10 cellular contexts compared by ENCODE assay signal in genomic region chr5:54645888-54646284, GRCh38.
DNase-seq lines count a peak whose midpoint lies in the region; ATAC-seq and TF ChIP-seq lines count a peak whose summit lies in the region.
"Had no signal": no experiment of that assay in that cellular context is flagged by ENCODE, and none has a peak within 500 bp of the region (broad histone marks: within the 10 kb centered on the region; RNA-seq: fewer than 3 reads in every experiment).

No MANE protein-coding gene starts in this region.

- H4K20me1 ChIP-seq in fibroblast of lung (ENCODE audit: control insufficient read depth, extremely low read depth, insufficient read depth, low read length), result no peaks in the 10 kb centered on the region

- H3K36me3 ChIP-seq in CD8-positive, alpha-beta memory T cell (ENCODE audit: insufficient read depth, low read length), result no peaks in the 10 kb centered on the region
- H3K36me3 ChIP-seq in fibroblast of lung (ENCODE audit: control insufficient read depth, insufficient read depth, low read length) (no peaks in the 10 kb centered on the region), gastrocnemius medialis (no peaks in the 10 kb centered on the region)

- CTCF ChIA-PET in CD8-positive, alpha-beta memory T cell (lab: Charles Lee), result interaction anchor here (1.1 to 2.5 kb wide), 4 partner anchors 14 to 128 kb away, joined by 3 to 9 read pairs (median 6); partner anchors contain the start of gene SNX18
- CTCF ChIA-PET in HEK293T (lab: Yijun Ruan, JAX), result no interaction called here

- TF ChIP-seq CTCF in VCaP (conservative IDR thresholded peaks at IDR 0.05), result no peak
- TF ChIP-seq CTCF in fibroblast of lung (conservative IDR thresholded peaks at IDR 0.05 in 1 of 2, IDR thresholded peaks at IDR 0.05 in 1 of 2; ENCODE audit: low read depth in 1 of 2, low read length in 2 of 2), result no peak
- TF ChIP-seq CTCF in gastrocnemius medialis (IDR thresholded peaks at IDR 0.05 in 4 of 5, conservative IDR thresholded peaks at IDR 0.05 in 1 of 5), result no peak

- intact Hi-C loops in gastrocnemius medialis (cut with DNase I; ENCODE audit: low total_unique reads), result no loop called here

- H3K4me3 Mint-ChIP-seq in CD8-positive, alpha-beta memory T cell, result peak overlapping the region; percentile 46 to 81 (median 72)

- no peaks in the 10 kb centered on the region for H3K9me3 ChIP-seq in CD8-positive, alpha-beta memory T cell (ENCODE audit: low read length)
- H3K9me3 ChIP-seq in fibroblast of lung (ENCODE audit: control insufficient read depth, insufficient read depth, low read depth, low read length) (no peaks in the 10 kb centered on the region), gastrocnemius medialis (no peaks in the 10 kb centered on the region)

- no peak overlapping the region for H3K27ac ChIP-seq in CD8-positive, alpha-beta memory T cell (ENCODE audit: low read depth, low read length)
- H3K27ac ChIP-seq in VCaP, result peak overlapping the region; percentile 73
- H3K27ac ChIP-seq in fibroblast of lung (ENCODE audit: insufficient read depth, low read length), result peak overlapping the region; percentile 86
- H3K27ac ChIP-seq in gastrocnemius medialis, result peak overlapping the region; percentile 45 to 71 (median 68)

- POLR2A ChIA-PET in CD8-positive, alpha-beta memory T cell (lab: Charles Lee), result interaction anchor here (1.1 to 2.1 kb wide), 3 partner anchors 35 to 128 kb away, joined by 4 to 10 read pairs (median 7); partner anchors contain the start of gene SNX18
- POLR2A ChIA-PET in HEK293T (lab: Yijun Ruan, JAX), result no interaction called here

- no peak for DNase-seq in CD8-positive, alpha-beta memory T cell
- DNase-seq in fibroblast of lung (ENCODE audit: low read depth in 2 of 2) (peak in 1 of 2 donors; percentile 82), gastrocnemius medialis (no peak), NCI-H2227 (lab: John Stamatoyannopoulos, UW; ENCODE audit: unreplicated experiment) (no peak), HEK293T (ENCODE audit: extremely low spot score) (no peak), DMS53 treated with DMSO at 0.1 percent for 48 hours (lab: John Stamatoyannopoulos, UW; ENCODE audit: unreplicated experiment) (no peak), NCI-H2196 (lab: John Stamatoyannopoulos, UW; ENCODE audit: unreplicated experiment) (no peak)
- DNase-seq: GF-D8, NCI-H526 treated with DMSO at 0.1 percent for 48 hours had no signal

- no peaks in the 10 kb centered on the region for H3K36me3 Mint-ChIP-seq in CD8-positive, alpha-beta memory T cell

- peaks cover 54% of the 10 kb centered on the region for H3K4me1 ChIP-seq in CD8-positive, alpha-beta memory T cell (ENCODE audit: insufficient read depth, low read length)
- peaks cover 31% of the 10 kb centered on the region for H3K4me1 ChIP-seq in fibroblast of lung (ENCODE audit: control insufficient read depth, extremely low read depth, insufficient read depth, low read length)
- H3K4me1 ChIP-seq in gastrocnemius medialis, result peaks cover 0 to 8% of the 10 kb centered on the region in 2 donors

- H3K9ac ChIP-seq in fibroblast of lung (ENCODE audit: insufficient read depth, low read length), result peak overlapping the region; percentile 39

- H3K27me3 Mint-ChIP-seq in CD8-positive, alpha-beta memory T cell, result no peaks in the 10 kb centered on the region

- TF ChIP-seq POLR2A in gastrocnemius medialis (IDR thresholded peaks at IDR 0.05), result no peak

- H3K27me3 ChIP-seq in CD8-positive, alpha-beta memory T cell (ENCODE audit: insufficient read depth, low read length, poor library complexity, severe bottlenecking), result no peaks in the 10 kb centered on the region
- H3K27me3 ChIP-seq in fibroblast of lung (ENCODE audit: control insufficient read depth, insufficient read depth, low read length) (no peaks in the 10 kb centered on the region), gastrocnemius medialis (no peaks in the 10 kb centered on the region)

- H3K79me2 ChIP-seq in fibroblast of lung (ENCODE audit: control insufficient read depth, insufficient read depth, low read length), result no peaks in the 10 kb centered on the region

- H3K4me3 ChIP-seq in CD8-positive, alpha-beta memory T cell (ENCODE audit: low read length), result peak overlapping the region; percentile 37
- H3K4me3 ChIP-seq in fibroblast of lung (replicated peaks in 1 of 4; ENCODE audit: control extremely low read depth in 1 of 4, insufficient read depth in 1 of 4, low read depth in 3 of 4, low read length in 4 of 4), result peak overlapping the region in 2 of 4 experiments; percentile 22 to 34
- peak overlapping the region in 2 of 4 donors; percentile 2 to 7 for H3K4me3 ChIP-seq in gastrocnemius medialis

- no peak for ATAC-seq in gastrocnemius medialis

- in situ Hi-C loops in gastrocnemius medialis (cut with MboI; ENCODE audit: low sequenced_read_pairs in 4 of 4), result no loop called here

- no peaks in the 10 kb centered on the region for H3K9me3 Mint-ChIP-seq in CD8-positive, alpha-beta memory T cell

- H3K27ac Mint-ChIP-seq in CD8-positive, alpha-beta memory T cell, result peak overlapping the region; percentile 80 to 98 (median 90)

- H3K4me1 Mint-ChIP-seq in CD8-positive, alpha-beta memory T cell, result peaks cover 54 to 66% (median 59%) of the 10 kb centered on the region in 3 donors

- peak overlapping the region; percentile 92 for H3K4me2 ChIP-seq in fibroblast of lung (ENCODE audit: extremely low read depth, insufficient read depth, low read length)

- H2AFZ ChIP-seq in fibroblast of lung (ENCODE audit: low read length), result no peak overlapping the region

TF ChIP-seq in HEK293T, 16 proteins besides CTCF, POLR2A, EP300 and RAD21:
- TF ChIP-seq ZNF384 (IDR thresholded peaks at IDR 0.05) (no peak), LEF1 (IDR thresholded peaks at IDR 0.05; ENCODE audit: borderline replicate concordance) (no peak), FOXA1 (IDR thresholded peaks at IDR 0.05) (no peak), NFRKB (IDR thresholded peaks at IDR 0.05) (no peak), SUZ12 (IDR thresholded peaks at IDR 0.05) (no peak), BHLHE40 (IDR thresholded peaks at IDR 0.05; ENCODE audit: borderline replicate concordance) (no peak), CTBP1 (IDR thresholded peaks at IDR 0.05; ENCODE audit: borderline replicate concordance) (no peak), FOXM1 (IDR thresholded peaks at IDR 0.05; ENCODE audit: borderline replicate concordance) (no peak), HDGF (IDR thresholded peaks at IDR 0.05; ENCODE audit: borderline replicate concordance) (no peak), ARNT (IDR thresholded peaks at IDR 0.05) (no peak)
